In genomic region chr3:31871939-31872507, GRCh38 we compare ENCODE assay signal across 33 cellular contexts.
"Had no signal": no experiment of that assay in that cellular context is flagged by ENCODE, and none has a peak within 500 bp of the region (broad histone marks: within the 10 kb centered on the region; RNA-seq: fewer than 3 reads in every experiment).

No MANE protein-coding gene starts in this region.

- H3K9me2 ChIP-seq: SK-N-SH had no signal

- ATAC-seq: activated CD8-positive, alpha-beta T cell treated with anti-CD3 and anti-CD28 coated beads, Interleukin-2, amount 10 ng/mL, durations not matched to agents 7 days and 5 days; K562; PC-3; T-helper 17 cell had no signal

- H3K4me2 ChIP-seq: SK-N-SH had no signal

- H3K27me3 Mint-ChIP-seq: activated CD4-positive, alpha-beta T cell treated with anti-CD3 and anti-CD28 coated beads, Interleukin-2, amount 10 ng/mL, durations not matched to agents 7 days and 5 days; activated naive CD4-positive, alpha-beta T cell treated with anti-CD3 and anti-CD28 coated beads, Interleukin-2, amount 50 U/mL, for 24 hours; activated T-cell treated with anti-CD3 and anti-CD28 coated beads, Interleukin-2, amount 50 U/mL, for 24 hours had no signal

- H3K27ac Mint-ChIP-seq: activated CD4-positive, alpha-beta T cell treated with anti-CD3 and anti-CD28 coated beads, Interleukin-2, amount 10 ng/mL, durations not matched to agents 7 days and 5 days; activated CD8-positive, alpha-beta T cell treated with anti-CD3 and anti-CD28 coated beads, Interleukin-2, amount 10 ng/mL, durations not matched to agents 7 days and 5 days; activated naive CD4-positive, alpha-beta T cell treated with anti-CD3 and anti-CD28 coated beads, Interleukin-2, amount 50 U/mL, for 24 hours; activated naive CD8-positive, alpha-beta T cell treated with anti-CD3 and anti-CD28 coated beads, Interleukin-2, amount 10 ng/mL, durations not matched to agents 7 days and 5 days; activated T-cell treated with anti-CD3 and anti-CD28 coated beads, Interleukin-2, amount 50 U/mL, for 24 hours; activated T-helper 2 cell treated with anti-CD3 and anti-CD28 coated beads, Interferon-gamma antibody, Interleukin-2, Interleukin-4, amounts not matched to agents 10 μg/mL and 5 μg/mL and 100 μg/mL, durations not matched to agents 14 hours and 24 hours and 36 hours; T-helper 17 cell had no signal

- H3K36me3 Mint-ChIP-seq: activated naive CD4-positive, alpha-beta T cell treated with anti-CD3 and anti-CD28 coated beads, Interleukin-2, amount 50 U/mL, for 24 hours; activated naive CD8-positive, alpha-beta T cell treated with anti-CD3 and anti-CD28 coated beads, Interleukin-2, amount 10 ng/mL, durations not matched to agents 7 days and 5 days had no signal

- H3K4me1 ChIP-seq: Peyer's patch had no signal

- H3K4me1 Mint-ChIP-seq: activated naive CD4-positive, alpha-beta T cell treated with anti-CD3 and anti-CD28 coated beads, Interleukin-2, amount 50 U/mL, for 24 hours; activated naive CD8-positive, alpha-beta T cell treated with anti-CD3 and anti-CD28 coated beads, Interleukin-2, amount 10 ng/mL, durations not matched to agents 7 days and 5 days; central memory CD8-positive, alpha-beta T cell had no signal

- H3K27me3 ChIP-seq: ascending aorta, cardiac muscle cell, Peyer's patch, SJSA1 had no signal

- DNase-seq: activated CD4-positive, alpha-beta T cell treated with anti-CD3 and anti-CD28 coated beads for 1 hour; activated CD4-positive, alpha-beta T cell treated with anti-CD3 and anti-CD28 coated beads, Interleukin-2, amount 10 ng/mL, durations not matched to agents 7 days and 5 days; activated CD4-positive, alpha-beta T cell treated with anti-CD3 and anti-CD28 coated beads, Interleukin-2, amount 50 U/mL, for 48 hours; activated CD4-positive, CD25-positive, alpha-beta regulatory T cell; activated CD8-positive, alpha-beta T cell treated with anti-CD3 and anti-CD28 coated beads, Interleukin-2, amount 10 ng/mL, durations not matched to agents 7 days and 5 days; activated gamma-delta T cell; activated naive CD4-positive, alpha-beta T cell treated with Interleukin-2 at 50 U/mL for 16 hours; activated naive CD8-positive, alpha-beta T cell treated with anti-CD3 and anti-CD28 coated beads, Interleukin-2, amount 10 ng/mL, durations not matched to agents 7 days and 5 days; activated T-cell treated with anti-CD3 and anti-CD28 coated beads, Interleukin-2, amount 50 U/mL, for 24 hours; amygdala; NCI-H1105; NCI-H1417 treated with DMSO at 0.1 percent for 48 hours; NCI-H1694; NCI-H1930; NCI-H345; NCI-H510A; NCI-H526; NCI-H748 treated with DMSO at 0.1 percent for 48 hours; NK-92 treated with Interleukin-12 subunit alpha and Interleukin-12 subunit beta, amount 100 ng/mL, for 24 hours; PC-3; Peyer's patch; RPMI8226; SHP77 treated with DMSO at 0.1 percent for 48 hours; SK-N-SH; T-helper 17 cell had no signal

- H3K27ac ChIP-seq: ascending aorta, cardiac muscle cell, Peyer's patch, SJSA1, VCaP had no signal

- H3K4me3 ChIP-seq: ascending aorta, cardiac muscle cell, K562, Peyer's patch, SJSA1 had no signal

- H3K36me3 ChIP-seq: ascending aorta, cardiac muscle cell, Peyer's patch, SJSA1 had no signal

- H3K4me3 Mint-ChIP-seq: activated CD4-positive, alpha-beta T cell treated with anti-CD3 and anti-CD28 coated beads, Interleukin-2, amount 10 ng/mL, durations not matched to agents 7 days and 5 days; activated CD8-positive, alpha-beta T cell treated with anti-CD3 and anti-CD28 coated beads, Interleukin-2, amount 10 ng/mL, durations not matched to agents 7 days and 5 days; activated naive CD4-positive, alpha-beta T cell treated with anti-CD3 and anti-CD28 coated beads, Interleukin-2, amount 50 U/mL, for 24 hours; activated naive CD8-positive, alpha-beta T cell treated with anti-CD3 and anti-CD28 coated beads, Interleukin-2, amount 10 ng/mL, durations not matched to agents 7 days and 5 days; activated T-cell treated with anti-CD3 and anti-CD28 coated beads, Interleukin-2, amount 50 U/mL, for 24 hours; central memory CD8-positive, alpha-beta T cell; T-helper 17 cell had no signal

- H3K9me3 ChIP-seq: ascending aorta, Peyer's patch, SJSA1, SK-N-SH had no signal

- H3K9me3 Mint-ChIP-seq: activated CD4-positive, alpha-beta T cell treated with anti-CD3 and anti-CD28 coated beads, Interleukin-2, amount 10 ng/mL, durations not matched to agents 7 days and 5 days; activated naive CD4-positive, alpha-beta T cell treated with anti-CD3 and anti-CD28 coated beads, Interleukin-2, amount 50 U/mL, for 24 hours; activated naive CD8-positive, alpha-beta T cell treated with anti-CD3 and anti-CD28 coated beads, Interleukin-2, amount 10 ng/mL, durations not matched to agents 7 days and 5 days; activated T-cell treated with anti-CD3 and anti-CD28 coated beads, Interleukin-2, amount 50 U/mL, for 24 hours; activated T-helper 2 cell treated with anti-CD3 and anti-CD28 coated beads, Interferon-gamma antibody, Interleukin-2, Interleukin-4, amounts not matched to agents 10 μg/mL and 5 μg/mL and 100 μg/mL, durations not matched to agents 14 hours and 24 hours and 36 hours; central memory CD8-positive, alpha-beta T cell had no signal
